In the genomic region with DNA sequence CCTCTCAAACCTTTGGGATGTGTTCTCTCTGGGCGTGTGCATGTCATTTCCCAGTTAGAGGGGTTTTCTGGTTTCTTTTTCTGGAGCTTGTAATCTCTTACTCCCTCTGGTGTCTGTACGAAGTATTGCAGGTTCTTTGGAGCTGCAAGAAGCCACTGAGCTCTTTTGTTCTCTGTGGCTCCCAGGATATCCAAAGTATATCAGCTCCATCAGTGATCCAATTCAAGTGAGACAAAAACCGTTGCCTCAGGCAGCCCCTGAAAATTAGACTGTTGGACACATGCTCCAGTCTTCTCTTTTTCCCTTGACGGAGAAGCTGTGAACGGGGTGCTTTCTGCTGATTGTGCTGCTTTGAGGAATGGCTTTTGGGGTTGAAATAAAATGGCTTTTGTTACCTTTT, we compare ENCODE assay signal across 8 cellular contexts. TPM values are rescaled to one million over a fixed set of nuclear protein-coding genes. Genes with fewer than 3 reads are reported as not detected.
A peak's percentile ranks its signal among the peaks of the same experiment; 100 is the strongest.
DNase-seq lines count a peak whose midpoint lies in the region; ATAC-seq and TF ChIP-seq lines count a peak whose summit lies in the region.

No MANE protein-coding gene starts in this region.

- DNase-seq in D341Med (ENCODE audit: low spot score) (peak; percentile 77), HEK293T (ENCODE audit: extremely low spot score) (peak; percentile 51), NCI-H82 (lab: John Stamatoyannopoulos, UW) (peak; percentile 82), iris pigment epithelial cell (ENCODE audit: low read depth) (peak; percentile 69), stromal cell of bone marrow (ENCODE audit: low read depth) (peak; percentile 54)

- ATAC-seq in HG03571 (IDR thresholded peaks at IDR 0.05; ENCODE audit: unreplicated experiment) (no peak), GM21390 (IDR thresholded peaks at IDR 0.05; ENCODE audit: unreplicated experiment) (no peak)

- H3K27ac Mint-ChIP-seq in brain, result no peak overlapping the region

- peaks cover 33 to 48% (median 44%) of the 10 kb centered on the region in 5 experiments for H3K9me3 Mint-ChIP-seq in brain

- POLR2A ChIA-PET in HEK293T (lab: Yijun Ruan, JAX), result no interaction called here

- CTCF ChIA-PET in HEK293T (lab: Yijun Ruan, JAX), result interaction anchor here (0.5 to 1.6 kb wide), 9 partner anchors 15 to 584 kb away, joined by 3 to 5 read pairs (median 3); partner anchors contain the start of gene CEP192

- H3K4me3 Mint-ChIP-seq in brain, result no peak overlapping the region

- peak; percentile 60 to 78 for TF ChIP-seq CTCF in brain (conservative IDR thresholded peaks at IDR 0.05)

- peaks cover 22% of the 10 kb centered on the region for H3K36me3 Mint-ChIP-seq in brain

- no peaks in the 10 kb centered on the region for H3K27me3 Mint-ChIP-seq in brain

- H3K4me1 Mint-ChIP-seq in brain, result no peaks in the 10 kb centered on the region

TF ChIP-seq in HEK293T, 16 proteins besides CTCF, POLR2A, EP300 and RAD21:
- TF ChIP-seq LEF1 (IDR thresholded peaks at IDR 0.05; ENCODE audit: borderline replicate concordance) (no peak), FOXK2 (IDR thresholded peaks at IDR 0.05) (no peak), ARNT (IDR thresholded peaks at IDR 0.05) (no peak), SUZ12 (IDR thresholded peaks at IDR 0.05) (no peak), FOXM1 (IDR thresholded peaks at IDR 0.05; ENCODE audit: borderline replicate concordance) (no peak), TARDBP (IDR thresholded peaks at IDR 0.05) (no peak), HDGF (IDR thresholded peaks at IDR 0.05; ENCODE audit: borderline replicate concordance) (no peak), CTBP1 (IDR thresholded peaks at IDR 0.05; ENCODE audit: borderline replicate concordance) (no peak), L3MBTL2 (conservative IDR thresholded peaks at IDR 0.05) (no peak), BHLHE40 (IDR thresholded peaks at IDR 0.05; ENCODE audit: borderline replicate concordance) (no peak), SP1 (IDR thresholded peaks at IDR 0.05) (no peak), NFRKB (IDR thresholded peaks at IDR 0.05) (no peak), ELF4 (IDR thresholded peaks at IDR 0.05) (no peak), FOXA1 (IDR thresholded peaks at IDR 0.05) (no peak), ZNF384 (IDR thresholded peaks at IDR 0.05) (no peak)
- TF ChIP-seq, protein P1, sequence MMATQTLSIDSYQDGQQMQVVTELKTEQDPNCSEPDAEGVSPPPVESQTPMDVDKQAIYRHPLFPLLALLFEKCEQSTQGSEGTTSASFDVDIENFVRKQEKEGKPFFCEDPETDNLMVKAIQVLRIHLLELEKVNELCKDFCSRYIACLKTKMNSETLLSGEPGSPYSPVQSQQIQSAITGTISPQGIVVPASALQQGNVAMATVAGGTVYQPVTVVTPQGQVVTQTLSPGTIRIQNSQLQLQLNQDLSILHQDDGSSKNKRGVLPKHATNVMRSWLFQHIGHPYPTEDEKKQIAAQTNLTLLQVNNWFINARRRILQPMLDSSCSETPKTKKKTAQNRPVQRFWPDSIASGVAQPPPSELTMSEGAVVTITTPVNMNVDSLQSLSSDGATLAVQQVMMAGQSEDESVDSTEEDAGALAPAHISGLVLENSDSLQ (IDR thresholded peaks at IDR 0.05), result no peak

RNA-seq across cellular contexts. Expression of gene LDLRAD4, which starts 59.0 kb away (rescaled TPM):
- polyA plus RNA-seq in brain (ENCODE audit: insufficient read depth, low read depth, low replicate concordance), result 20.2 TPM
